ENCODE assay signal across 11 cellular contexts in genomic region chr6:11218827-11219826, GRCh38. TPM values are rescaled to one million over a fixed set of nuclear protein-coding genes. Genes with fewer than 3 reads are reported as not detected.
DNase-seq lines count a peak whose midpoint lies in the region; ATAC-seq and TF ChIP-seq lines count a peak whose summit lies in the region.
"Had no signal": no experiment of that assay in that cellular context is flagged by ENCODE, and none has a peak within 500 bp of the region (broad histone marks: within the 10 kb centered on the region; RNA-seq: fewer than 3 reads in every experiment).

No MANE protein-coding gene starts in this region.

- H3K27ac ChIP-seq in Peyer's patch: peak overlapping the region in 3 of 4 donors; percentile 16 to 73 (median 63)
- H3K27ac ChIP-seq in caudate nucleus (ENCODE audit: low read depth, low read length): peak overlapping the region; percentile 74
- H3K27ac ChIP-seq in liver (ENCODE audit: low read depth in 1 of 2, low read length in 2 of 2): peak overlapping the region; percentile 53 to 66

- TF ChIP-seq CTCF in Peyer's patch (IDR thresholded peaks at IDR 0.05) (no peak), liver (IDR thresholded peaks at IDR 0.05; ENCODE audit: low read depth, low read length, missing input control) (no peak), GM13976 (IDR thresholded peaks at IDR 0.05; ENCODE audit: borderline replicate concordance, control extremely low read depth, extremely low read depth, insufficient read depth, missing control alignments) (no peak)

- H3K4me1 ChIP-seq in Peyer's patch (peaks cover 0 to 87% (median 4%) of the 10 kb centered on the region in 4 donors), liver (ENCODE audit: control insufficient read depth in 4 of 4, insufficient read depth in 4 of 4, low read length in 3 of 4) (peaks cover 0 to 25% (median 13%) of the 10 kb centered on the region in 4 donors)

- H3K9me3 ChIP-seq in Peyer's patch (no peaks in the 10 kb centered on the region), liver (ENCODE audit: control insufficient read depth in 4 of 4, low read length in 3 of 4) (no peaks in the 10 kb centered on the region)

- WGBS in liver: 64% methylated on average over 15 of the region's 15 CpGs

- H3K27me3 ChIP-seq in Peyer's patch (no peaks in the 10 kb centered on the region), liver (ENCODE audit: control insufficient read depth in 4 of 4, insufficient read depth in 4 of 4, low read length in 3 of 4) (no peaks in the 10 kb centered on the region)

- H3K4me3 ChIP-seq in Peyer's patch: no peak overlapping the region
- H3K4me3 ChIP-seq in liver (ENCODE audit: low read depth in 1 of 3, low read length in 3 of 3): no peak overlapping the region

- DNase-seq in Peyer's patch (peak in 1 of 3 donors; percentile 61), caudate nucleus (lab: John Stamatoyannopoulos, UW) (peak in 11 of 61 donors; percentile 5 to 54 (median 16)), NCI-H510A (lab: John Stamatoyannopoulos, UW) (no peak), GM13976 (ENCODE audit: low spot score) (no peak)
- DNase-seq in stimulated activated CD4-positive, alpha-beta T cell treated with anti-CD3 and anti-CD28 coated beads, Interleukin-4, amount 100 ng/mL, for 24 hours: peak; percentile 22
- DNase-seq: H7, islet precursor cell, SHP77 treated with DMSO at 0.1 percent for 48 hours had no signal

- no peak for ATAC-seq in GM18505 (IDR thresholded peaks at IDR 0.05; ENCODE audit: unreplicated experiment)
- no peak for ATAC-seq in HG02981 (IDR thresholded peaks at IDR 0.05; ENCODE audit: unreplicated experiment)

- peak in 1 of 2 donors; percentile 12 for TF ChIP-seq POLR2A in Peyer's patch (IDR thresholded peaks at IDR 0.05)
- TF ChIP-seq POLR2A in GM18505 (IDR thresholded peaks at IDR 0.05; ENCODE audit: borderline replicate concordance, extremely low read depth, insufficient read depth, insufficient read length): no peak

- peak in 1 of 2 donors; percentile 39 for TF ChIP-seq RAD21 in liver (IDR thresholded peaks at IDR 0.05)

- in situ Hi-C loops in GM13976 (cut with MboI; ENCODE audit: low sequenced_read_pairs, unreplicated experiment): no loop called here

- H3K9ac ChIP-seq in liver (ENCODE audit: low read depth in 1 of 2, low read length in 2 of 2): no peak overlapping the region

- H3K36me3 ChIP-seq in Peyer's patch (peaks cover 0 to 9% (median 0%) of the 10 kb centered on the region in 3 donors), liver (ENCODE audit: control insufficient read depth in 4 of 4, insufficient read depth in 3 of 4, low read depth in 1 of 4, low read length in 3 of 4) (no peaks in the 10 kb centered on the region)

TF ChIP-seq in liver, 16 proteins besides CTCF, POLR2A, EP300 and RAD21:
- TF ChIP-seq MAX (IDR thresholded peaks at IDR 0.05) (no peak), RXRA (IDR thresholded peaks at IDR 0.05) (peak in 1 of 2 donors; percentile 9), NR2F2 (IDR thresholded peaks at IDR 0.05) (peak; percentile 78), ATF3 (IDR thresholded peaks at IDR 0.05) (peak; percentile 17), TAF1 (conservative IDR thresholded peaks at IDR 0.05) (peak; percentile 31), SP1 (IDR thresholded peaks at IDR 0.05) (peak; percentile 66), FOXA2 (IDR thresholded peaks at IDR 0.05) (no peak)

RNA-seq across cellular contexts. Expression of gene NEDD9, which starts 13.3 kb away (rescaled TPM):
- total RNA-seq in Peyer's patch (10 to 100 TPM; 63.9 to 97.0 (median 87.5) TPM), liver (10 to 100 TPM in 1 of 2 donors, 1 to 10 TPM in 1; 7.8 to 15.7 TPM)
- polyA plus RNA-seq in liver: 10 to 100 TPM in 1 of 2 donors, 1 to 10 TPM in 1; 7.5 to 16.8 TPM
